8 cellular contexts compared by ENCODE assay signal in the genomic region with DNA sequence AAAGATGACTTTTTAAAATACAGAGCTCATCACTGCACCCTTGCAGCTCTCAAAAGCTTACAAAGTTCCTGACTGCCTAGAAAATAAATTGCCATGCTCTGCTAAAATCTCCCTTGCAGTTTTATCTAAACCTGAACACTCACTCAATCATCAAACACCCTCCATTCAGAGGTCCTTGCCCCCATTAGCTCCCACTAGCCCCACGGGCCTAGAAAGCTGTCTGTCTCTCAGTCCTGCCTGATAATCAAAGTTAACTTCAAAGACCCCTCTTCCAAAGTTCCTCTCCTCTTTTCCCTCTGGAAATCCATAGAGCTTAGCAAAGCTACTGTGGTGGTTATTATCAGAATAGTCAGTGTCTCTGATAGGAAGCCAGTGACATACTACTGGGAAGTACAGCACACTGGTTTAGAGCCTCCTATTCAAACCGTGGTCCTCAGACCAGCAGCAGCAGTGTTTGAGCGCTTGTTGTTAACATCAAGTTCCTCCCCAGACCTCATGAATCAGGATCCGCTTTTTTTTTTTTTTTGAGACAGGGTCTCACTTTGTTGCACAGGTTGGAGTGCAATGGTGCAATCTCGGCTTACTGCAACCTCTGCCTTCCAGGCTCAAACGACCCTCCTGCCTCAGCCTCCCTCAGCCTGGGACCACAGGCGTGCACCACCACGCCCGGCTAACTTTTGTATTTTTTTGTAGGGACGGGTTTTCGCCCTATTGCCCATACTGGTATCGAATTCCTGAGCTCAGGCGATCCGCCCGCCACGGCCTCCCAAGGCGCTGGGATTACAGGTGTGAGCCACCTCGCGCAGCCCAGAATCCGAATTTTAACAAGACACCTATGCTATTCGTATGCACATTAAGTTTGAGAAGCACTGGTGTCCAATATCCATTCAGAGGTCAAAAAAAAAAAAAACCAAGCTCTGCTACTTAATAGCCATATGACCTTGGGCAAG. TPM values are rescaled to one million over a fixed set of nuclear protein-coding genes. Genes with fewer than 3 reads are reported as not detected.
DNase-seq lines count a peak whose midpoint lies in the region; TF ChIP-seq lines count a peak whose summit lies in the region.

No MANE protein-coding gene starts in this region.

- BruUV-seq in Calu3 (replicated peaks; lab: Mats Ljungman, UMichigan), result no TSS peak

- 47 to 51% methylated on average over 14 to 20 of the region's 21 CpGs for WGBS in endodermal cell (ENCODE audit: insufficient coverage in 1 of 2, insufficient read length in 1 of 2), 2 experiments

- H3K36me3 ChIP-seq in OCI-LY1 (ENCODE audit: insufficient read depth, low read length) (peaks cover 12% of the 10 kb centered on the region; the same call in 1 of the 2 replicates), endodermal cell (ENCODE audit: control insufficient read depth, insufficient read depth, low read length) (peaks cover 19% of the 10 kb centered on the region)

- peaks cover 33% of the 10 kb centered on the region for H3K4me1 ChIP-seq in OCI-LY1 (ENCODE audit: insufficient read depth, low read length, severe bottlenecking)
- no peaks in the 10 kb centered on the region for H3K4me1 ChIP-seq in endodermal cell (ENCODE audit: control insufficient read depth, insufficient read depth, low read length)

- DNase-seq in Calu3, result no peak
- DNase-seq in endodermal cell, result peak; percentile 58
- no peak for DNase-seq in osteocyte (ENCODE audit: extremely low spot score, unreplicated experiment)
- DNase-seq in mucosa of gallbladder (ENCODE audit: low spot score), result no peak
- DNase-seq in NCI-H345 treated with DMSO at 0.1 percent for 48 hours (lab: John Stamatoyannopoulos, UW; ENCODE audit: unreplicated experiment), result no peak
- DNase-seq in SKM-1 (lab: John Stamatoyannopoulos, UW; ENCODE audit: unreplicated experiment), result no peak
- no peak for DNase-seq in T-helper 9 cell

- H3K27me3 Mint-ChIP-seq in Calu3 (ENCODE audit: unreplicated experiment) (no peaks in the 10 kb centered on the region), endodermal cell (ENCODE audit: insufficient read depth) (peaks cover 6% of the 10 kb centered on the region), osteocyte (ENCODE audit: unreplicated experiment) (no peaks in the 10 kb centered on the region)

- no peaks in the 10 kb centered on the region for H3K9me2 ChIP-seq in OCI-LY1 (ENCODE audit: low read depth, low read length)

- H3K9me3 Mint-ChIP-seq in Calu3 (ENCODE audit: low read depth, unreplicated experiment), result peaks cover 2% of the 10 kb centered on the region
- H3K9me3 Mint-ChIP-seq in endodermal cell, result peaks cover 3% of the 10 kb centered on the region
- no peaks in the 10 kb centered on the region for H3K9me3 Mint-ChIP-seq in osteocyte (ENCODE audit: unreplicated experiment)

- H3K9ac ChIP-seq in OCI-LY1 (ENCODE audit: low read length) (peak overlapping the region; percentile 92), endodermal cell (ENCODE audit: extremely low read depth, low read length, poor library complexity, severe bottlenecking) (peak overlapping the region; percentile 81)

- CTCF ChIA-PET in Calu3 (lab: Charles Lee), result interaction anchor here (0.6 to 0.8 kb wide), 3 partner anchors 61 to 274 kb away, joined by 3 to 4 read pairs (median 3); a partner anchor contains a TSS

- intact Hi-C loops in Calu3 (cut with micrococcal nuclease; ENCODE audit: unreplicated experiment), result no loop called here

- no peak overlapping the region for H2AFZ ChIP-seq in OCI-LY1 (ENCODE audit: low read length)

- peaks cover 50% of the 10 kb centered on the region for H3K79me2 ChIP-seq in OCI-LY1 (ENCODE audit: insufficient read depth, low read length)

- H3K4me3 ChIP-seq in OCI-LY1 (ENCODE audit: low read depth, low read length, poor library complexity, severe bottlenecking) (peak overlapping the region; percentile 88), endodermal cell (ENCODE audit: low read length) (peak overlapping the region; percentile 97)

- H3K27me3 ChIP-seq in OCI-LY1 (ENCODE audit: insufficient read depth, low read length) (no peaks in the 10 kb centered on the region), endodermal cell (ENCODE audit: control insufficient read depth, insufficient read depth, low read length, poor library complexity, severe bottlenecking) (no peaks in the 10 kb centered on the region)

- H3K4me2 ChIP-seq in OCI-LY1 (ENCODE audit: low read length), result peak overlapping the region; percentile 81

- TF ChIP-seq CTCF in Calu3 (IDR thresholded peaks at IDR 0.05; ENCODE audit: unreplicated experiment) (no peak), OCI-LY1 (IDR thresholded peaks at IDR 0.05; ENCODE audit: low read length) (no peak), endodermal cell (conservative IDR thresholded peaks at IDR 0.05) (no peak), osteocyte (IDR thresholded peaks at IDR 0.05) (no peak)

- no peak overlapping the region for H3K4me3 Mint-ChIP-seq in Calu3 (ENCODE audit: low read depth, unreplicated experiment)
- peak overlapping the region; percentile 89 for H3K4me3 Mint-ChIP-seq in endodermal cell
- H3K4me3 Mint-ChIP-seq in osteocyte (ENCODE audit: unreplicated experiment), result peak overlapping the region; percentile 90

- H4K20me1 ChIP-seq in OCI-LY1 (ENCODE audit: insufficient read depth, low read length), result no peaks in the 10 kb centered on the region

- H3K27ac Mint-ChIP-seq in Calu3 (ENCODE audit: unreplicated experiment) (peak overlapping the region; percentile 87), endodermal cell (peak overlapping the region; percentile 92), osteocyte (ENCODE audit: unreplicated experiment) (peak overlapping the region; percentile 98)

- H3K4me1 Mint-ChIP-seq in Calu3 (ENCODE audit: low read depth, unreplicated experiment), result peaks cover 55% of the 10 kb centered on the region
- peaks cover 13% of the 10 kb centered on the region for H3K4me1 Mint-ChIP-seq in endodermal cell
- peaks cover 31% of the 10 kb centered on the region for H3K4me1 Mint-ChIP-seq in osteocyte (ENCODE audit: unreplicated experiment)

- H3K27ac ChIP-seq in OCI-LY1 (ENCODE audit: low read depth, low read length, poor library complexity, severe bottlenecking) (no peak overlapping the region), endodermal cell (ENCODE audit: low read depth, low read length) (no peak overlapping the region)

- peaks cover 52% of the 10 kb centered on the region for H3K36me3 Mint-ChIP-seq in Calu3 (ENCODE audit: insufficient read depth, unreplicated experiment)
- peaks cover 17% of the 10 kb centered on the region for H3K36me3 Mint-ChIP-seq in endodermal cell (ENCODE audit: low read depth)
- peaks cover 5% of the 10 kb centered on the region for H3K36me3 Mint-ChIP-seq in osteocyte (ENCODE audit: unreplicated experiment)

- H3F3A ChIP-seq in OCI-LY1 (ENCODE audit: insufficient read depth, low read length), result no peaks in the 10 kb centered on the region

- H3K9me3 ChIP-seq in OCI-LY1 (ENCODE audit: low read length) (peaks cover 3% of the 10 kb centered on the region; the same call in 1 of the 2 replicates), endodermal cell (ENCODE audit: control insufficient read depth, low read length) (peaks cover 12% of the 10 kb centered on the region)

RNA-seq across cellular contexts. Expression of a gene that starts 1.2 kb away (rescaled TPM):
- 264 and 343 TPM in 2 replicates for total RNA-seq in Calu3 (2022)
- total RNA-seq in endodermal cell, result 100 to 1,000 TPM; 255 to 275 TPM
- 153 TPM for polyA plus RNA-seq in endodermal cell (2013, experiment 1 of 2)
- polyA plus RNA-seq in endodermal cell (2013, experiment 2 of 2), result 147 TPM
- 182 and 199 TPM in 2 replicates for total RNA-seq in osteocyte
- 181 TPM for total RNA-seq in mucosa of gallbladder

RNA-seq across cellular contexts. Expression of a gene that starts 14.8 kb away (rescaled TPM):
- not detected in 2 replicates for total RNA-seq in Calu3 (2022)
- total RNA-seq in endodermal cell, result not detected
- polyA plus RNA-seq in endodermal cell (2013, experiment 1 of 2), result not detected
- not detected for polyA plus RNA-seq in endodermal cell (2013, experiment 2 of 2)
- total RNA-seq in osteocyte, result not detected in 2 replicates
- total RNA-seq in mucosa of gallbladder, result not detected

RNA-seq across cellular contexts. Expression of a gene that starts 55.4 kb away (rescaled TPM):
- 13.2 and 17.6 TPM in 2 replicates for total RNA-seq in Calu3 (2022)
- total RNA-seq in endodermal cell, result 10 to 100 TPM in 1 of 2 donors, 1 to 10 TPM in 1; 8.6 to 12.8 TPM
- 4.2 TPM for polyA plus RNA-seq in endodermal cell (2013, experiment 1 of 2)
- polyA plus RNA-seq in endodermal cell (2013, experiment 2 of 2), result 2.6 TPM
- total RNA-seq in osteocyte, result 0.73 and 1.0 TPM in 2 replicates
- 23.6 TPM for total RNA-seq in mucosa of gallbladder
